Comparison of ENCODE assay signal across 29 cellular contexts in the genomic region with DNA sequence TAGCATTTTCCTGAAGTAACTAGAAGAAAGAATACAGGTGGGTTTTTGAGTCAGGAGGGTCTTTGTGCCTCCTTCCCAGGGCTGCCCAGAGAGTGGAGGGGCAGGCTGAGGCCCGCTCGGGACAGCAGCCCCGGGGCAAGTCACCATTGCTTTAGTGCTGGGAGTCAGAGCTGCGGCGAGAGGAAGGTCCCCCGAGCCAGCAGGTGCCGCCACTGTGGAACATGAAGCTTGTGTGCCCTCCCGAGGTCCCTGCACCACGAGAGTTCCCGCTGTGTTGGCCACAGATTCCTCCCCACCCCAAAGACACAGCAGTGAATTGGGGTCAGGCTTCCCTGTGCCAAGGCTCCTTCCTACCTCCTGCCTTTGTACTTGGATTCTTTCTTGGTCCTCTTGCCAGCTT. TPM values are rescaled to one million over a fixed set of nuclear protein-coding genes. Genes with fewer than 3 reads are reported as not detected.
DNase-seq lines count a peak whose midpoint lies in the region; ATAC-seq and TF ChIP-seq lines count a peak whose summit lies in the region.
"Had no signal": no experiment of that assay in that cellular context is flagged by ENCODE, and none has a peak within 500 bp of the region (broad histone marks: within the 10 kb centered on the region; RNA-seq: fewer than 3 reads in every experiment).

No MANE protein-coding gene starts in this region.

- H3K36me3 ChIP-seq in left ventricle myocardium inferior, result peaks cover 60% of the 10 kb centered on the region
- peaks cover 0 to 62% (median 0%) of the 10 kb centered on the region in 3 donors for H3K36me3 ChIP-seq in tibial nerve

- POLR2A ChIA-PET in CD4-positive, alpha-beta T cell (lab: Charles Lee), result interaction anchor here (0.6 kb wide), 1 partner anchor 16 kb away, joined by 6 read pairs; no protein-coding TSS in a partner anchor

- DNase-seq in left ventricle myocardium inferior (no peak), left ventricle myocardium superior (no peak), caudate nucleus (lab: John Stamatoyannopoulos, UW) (no peak), islet precursor cell (peak; percentile 44), tibial nerve (ENCODE audit: low spot score in 2 of 2) (no peak), NCI-H2029 treated with DMSO at 0.1 percent for 48 hours (lab: John Stamatoyannopoulos, UW) (no peak), midbrain (lab: John Stamatoyannopoulos, UW) (no peak)
- no peak for DNase-seq in CD4-positive, alpha-beta T cell
- DNase-seq: ACHN; activated CD4-positive, alpha-beta T cell treated with anti-CD3 and anti-CD28 coated beads for 48 hours; activated CD8-positive, alpha-beta memory T cell treated with anti-CD3 and anti-CD28 coated beads, Interleukin-2, amount 50 U/mL, for 48 hours; activated naive CD8-positive, alpha-beta T cell treated with anti-CD3 and anti-CD28 coated beads for 36 hours; DMS53; GDM1; heart left ventricle; naive B cell; NCI-H187 treated with DMSO at 0.1 percent for 48 hours; NCI-H526 treated with DMSO at 0.1 percent for 48 hours; occipital lobe; SJCRH30; stomach; T-cell had no signal

- H3K27me3 Mint-ChIP-seq in CD4-positive, alpha-beta T cell, result no peaks in the 10 kb centered on the region
- H3K27me3 Mint-ChIP-seq: activated naive CD8-positive, alpha-beta T cell treated with anti-CD3 and anti-CD28 coated beads for 36 hours; naive B cell; T-cell had no signal

- H3K36me3 Mint-ChIP-seq in CD4-positive, alpha-beta T cell (ENCODE audit: low read depth), result peaks cover 82% of the 10 kb centered on the region

- intact Hi-C loops in left ventricle myocardium inferior (cut with micrococcal nuclease), result no loop called here
- intact Hi-C loops in left ventricle myocardium superior (cut with micrococcal nuclease), result no loop called here
- intact Hi-C loops in CD4-positive, alpha-beta T cell (cut with DNase I, micrococcal nuclease), result no loop called here

- H3K4me3 Mint-ChIP-seq in CD4-positive, alpha-beta T cell, result no peak overlapping the region
- H3K4me3 Mint-ChIP-seq: activated naive CD8-positive, alpha-beta T cell treated with anti-CD3 and anti-CD28 coated beads for 36 hours; T-cell had no signal

- 75 to 88% methylated on average over 8 to 10 of the region's 10 CpGs for WGBS in tibial nerve, 2 donors

- TF ChIP-seq CTCF in left ventricle myocardium inferior (IDR thresholded peaks at IDR 0.05; ENCODE audit: borderline replicate concordance) (no peak), tibial nerve (IDR thresholded peaks at IDR 0.05) (no peak)
- no peak for TF ChIP-seq CTCF in CD4-positive, alpha-beta T cell (IDR thresholded peaks at IDR 0.05)

- no peak for TF ChIP-seq EP300 in tibial nerve (IDR thresholded peaks at IDR 0.05)

- H3K27ac ChIP-seq in left ventricle myocardium inferior (replicated peaks) (peak overlapping the region; percentile 2), caudate nucleus (ENCODE audit: low read depth, low read length) (peak overlapping the region; percentile 37), tibial nerve (peak overlapping the region; percentile 46 to 84 (median 70))
- H3K27ac ChIP-seq in CD4-positive, alpha-beta T cell (ENCODE audit: low read depth, low read length), result no peak overlapping the region
- H3K27ac ChIP-seq: HL-60, SJCRH30 had no signal

- H3K27me3 ChIP-seq in left ventricle myocardium inferior (ENCODE audit: low read depth) (no peaks in the 10 kb centered on the region), tibial nerve (no peaks in the 10 kb centered on the region)
- H3K27me3 ChIP-seq in CD4-positive, alpha-beta T cell (ENCODE audit: control insufficient read depth, insufficient read depth, low read length), result no peaks in the 10 kb centered on the region
- H3K27me3 ChIP-seq: ascending aorta, heart left ventricle, SJCRH30, stomach, upper lobe of left lung had no signal

- no peaks in the 10 kb centered on the region for H3K9me3 Mint-ChIP-seq in CD4-positive, alpha-beta T cell
- H3K9me3 Mint-ChIP-seq: activated naive CD8-positive, alpha-beta T cell treated with anti-CD3 and anti-CD28 coated beads for 36 hours; activated T-helper 2 cell treated with anti-CD3 and anti-CD28 coated beads, Interferon-gamma antibody, Interleukin-2, Interleukin-4, amounts not matched to agents 10 μg/mL and 5 μg/mL and 100 μg/mL, durations not matched to agents 14 hours and 24 hours and 36 hours; naive B cell; T-cell had no signal

- no peak for ATAC-seq in left ventricle myocardium superior
- no peak for ATAC-seq in CD4-positive, alpha-beta T cell (ENCODE audit: poor library complexity)
- ATAC-seq: heart left ventricle, T-cell had no signal

- H3K27ac Mint-ChIP-seq in CD4-positive, alpha-beta T cell, result no peak overlapping the region
- H3K27ac Mint-ChIP-seq: activated naive CD8-positive, alpha-beta T cell treated with anti-CD3 and anti-CD28 coated beads for 36 hours; activated T-helper 2 cell treated with anti-CD3 and anti-CD28 coated beads, Interferon-gamma antibody, Interleukin-2, Interleukin-4, amounts not matched to agents 10 μg/mL and 5 μg/mL and 100 μg/mL, durations not matched to agents 14 hours and 24 hours and 36 hours; T-cell had no signal

- CTCF ChIA-PET in CD4-positive, alpha-beta T cell (lab: Charles Lee), result no interaction called here

- TF ChIP-seq POLR2A in tibial nerve (IDR thresholded peaks at IDR 0.05), result no peak

- no peaks in the 10 kb centered on the region for H3K4me1 Mint-ChIP-seq in CD4-positive, alpha-beta T cell (ENCODE audit: low read depth)

- H3K9me3 ChIP-seq in left ventricle myocardium inferior (replicated peaks), result no peaks in the 10 kb centered on the region
- H3K9me3 ChIP-seq in tibial nerve, result no peaks in the 10 kb centered on the region
- no peaks in the 10 kb centered on the region for H3K9me3 ChIP-seq in CD4-positive, alpha-beta T cell (ENCODE audit: control insufficient read depth, low read length)
- H3K9me3 ChIP-seq: ascending aorta, heart left ventricle, SJCRH30, stomach, upper lobe of left lung had no signal

- H3K4me3 ChIP-seq in left ventricle myocardium inferior (no peak overlapping the region), tibial nerve (no peak overlapping the region)
- H3K4me3 ChIP-seq: SJCRH30, stomach, upper lobe of left lung had no signal

- H3K4me1 ChIP-seq in left ventricle myocardium inferior (peaks cover 53% of the 10 kb centered on the region), tibial nerve (peaks cover 0 to 41% (median 12%) of the 10 kb centered on the region in 4 donors)

RNA-seq across cellular contexts. Expression of a gene that starts 50.9 kb away (rescaled TPM):
- total RNA-seq in left ventricle myocardium inferior (not detected), left ventricle myocardium superior (0.32 TPM), tibial nerve (1 to 10 TPM in 1 of 4 donors, not detected in 3; 2.4 TPM)
- total RNA-seq in CD4-positive, alpha-beta T cell, result 1 to 10 TPM in 1 of 2 experiments, under 1 TPM in 1; 0.52 to 1.0 TPM
- total RNA-seq: ascending aorta, H4, LHCN-M2, occipital lobe, renal cortical epithelial cell, SJCRH30, stomach had no signal
